In the genomic region with DNA sequence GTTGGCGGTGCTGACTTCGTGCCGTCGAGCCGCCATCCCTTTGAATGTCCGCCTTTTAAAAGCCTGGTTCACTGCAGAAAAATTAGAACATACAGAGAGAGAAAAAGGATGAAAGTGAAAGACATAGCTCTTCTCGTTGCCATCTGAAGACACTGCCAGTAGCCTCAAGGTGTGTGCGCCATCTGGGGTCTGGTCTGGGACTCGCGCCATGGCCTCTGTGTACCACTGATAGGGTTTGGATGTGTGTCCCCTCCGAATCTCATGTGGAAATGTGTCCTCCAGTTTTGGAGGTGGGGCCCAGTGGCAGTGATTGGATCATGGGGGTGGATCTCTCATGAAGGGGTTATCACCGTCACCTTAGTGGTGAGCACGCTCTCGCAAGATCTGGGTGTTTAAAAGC, we compare ENCODE assay signal across 20 cellular contexts. TPM values are rescaled to one million over a fixed set of nuclear protein-coding genes. Genes with fewer than 3 reads are reported as not detected.
A peak's percentile ranks its signal among the peaks of the same experiment; 100 is the strongest.
DNase-seq lines count a peak whose midpoint lies in the region; ATAC-seq and TF ChIP-seq lines count a peak whose summit lies in the region.
"Had no signal": no experiment of that assay in that cellular context is flagged by ENCODE, and none has a peak within 500 bp of the region (broad histone marks: within the 10 kb centered on the region; RNA-seq: fewer than 3 reads in every experiment).

No MANE protein-coding gene starts in this region.

- 0 out of 2 replicates have a peak, but pooled peaks cover 5% of the 10 kb centered on the region for H3K79me2 ChIP-seq in OCI-LY7 (ENCODE audit: insufficient read depth, low read depth, low read length)

- WGBS in right cardiac atrium = 82% methylated on average over 14 of the region's 14 CpGs

- H3K27ac Mint-ChIP-seq in type B pancreatic cell = peak overlapping the region; percentile 63
- H3K27ac Mint-ChIP-seq: activated CD4-positive, alpha-beta memory T cell treated with anti-CD3 and anti-CD28 coated beads for 36 hours; activated T-helper 1 cell treated with anti-CD3 and anti-CD28 coated beads, Interleukin-12 subunit alpha, Interleukin-12 subunit beta, Interleukin-2, Interleukin-4 antibody, amounts not matched to agents 30 ng/mL and 10 ng/mL and 1 ng/mL, durations not matched to agents 14 hours and 24 hours and 36 hours; dendritic cell treated with granulocyte-macrophage colony-stimulating factor and Interleukin-4, amounts not matched to agents 40 ng/mL and 50 ng/mL, for 4 days had no signal

- peak overlapping the region; percentile 22 for H3K4me3 Mint-ChIP-seq in type B pancreatic cell
- H3K4me3 Mint-ChIP-seq: activated CD4-positive, alpha-beta memory T cell treated with anti-CD3 and anti-CD28 coated beads for 36 hours; activated T-helper 1 cell treated with anti-CD3 and anti-CD28 coated beads, Interleukin-12 subunit alpha, Interleukin-12 subunit beta, Interleukin-2, Interleukin-4 antibody, amounts not matched to agents 30 ng/mL and 10 ng/mL and 1 ng/mL, durations not matched to agents 14 hours and 24 hours and 36 hours; dendritic cell treated with granulocyte-macrophage colony-stimulating factor and Interleukin-4, amounts not matched to agents 40 ng/mL and 50 ng/mL, for 4 days had no signal

- H3K4me2 ChIP-seq in OCI-LY7 (ENCODE audit: low read length) = no peak overlapping the region

- H3K4me1 ChIP-seq in OCI-LY7 (ENCODE audit: insufficient read depth, low read length, poor library complexity, severe bottlenecking) (no peaks in the 10 kb centered on the region), right cardiac atrium (ENCODE audit: control insufficient read depth, insufficient read depth, low read length) (peaks cover 12% of the 10 kb centered on the region)

- peaks cover 9% of the 10 kb centered on the region for H3K36me3 Mint-ChIP-seq in type B pancreatic cell

- H2AFZ ChIP-seq in OCI-LY7 (ENCODE audit: low read length) = no peak overlapping the region

- BruUV-seq in OCI-LY7 (replicated peaks; lab: Mats Ljungman, UMichigan) = no TSS peak

- H3K27ac ChIP-seq in OCI-LY7 (ENCODE audit: low read depth, low read length, poor library complexity, severe bottlenecking) = no peak overlapping the region
- H3K27ac ChIP-seq in right cardiac atrium (ENCODE audit: low read length) = peak overlapping the region; percentile 55
- H3K27ac ChIP-seq: epithelial cell of prostate, neutrophil, thoracic aorta had no signal

- CTCF ChIA-PET in OCI-LY7 (lab: Charles Lee; ENCODE audit: unreplicated experiment) = interaction anchor here (0.6 kb wide), 1 partner anchor 12 kb away, joined by 3 read pairs; no protein-coding TSS in a partner anchor

- H3K9me3 ChIP-seq in OCI-LY7 (ENCODE audit: low read length) = no peaks in the 10 kb centered on the region; the same call in 1 of the 2 replicates
- H3K9me3 ChIP-seq in right cardiac atrium (ENCODE audit: control insufficient read depth, low read length) = no peaks in the 10 kb centered on the region
- H3K9me3 ChIP-seq: neutrophil, thoracic aorta had no signal

- H3K27me3 ChIP-seq in right cardiac atrium (ENCODE audit: control insufficient read depth, insufficient read depth) = no peaks in the 10 kb centered on the region
- H3K27me3 ChIP-seq: neutrophil had no signal

- peak; percentile 27 for DNase-seq in stimulated activated CD4-positive, alpha-beta T cell treated with anti-CD3 and anti-CD28 coated beads, Interleukin-15, amount 100 ng/mL, for 24 hours
- no peak for DNase-seq in stimulated activated CD4-positive, alpha-beta T cell treated with anti-CD3 and anti-CD28 coated beads, Interleukin-2, amount 100 ng/mL, for 48 hours
- peak; percentile 25 for DNase-seq in OCI-LY7 (ENCODE audit: low spot score)
- DNase-seq in right cardiac atrium = no peak
- DNase-seq in type B pancreatic cell (ENCODE audit: extremely low spot score, unreplicated experiment) = no peak
- DNase-seq in kidney glomerular epithelial cell (lab: John Stamatoyannopoulos, UW) = no peak
- DNase-seq: activated CD4-positive, alpha-beta memory T cell treated with anti-CD3 and anti-CD28 coated beads for 36 hours; IMR-90; mesenchymal stem cell; MV-4-11; NCI-H2029 treated with DMSO at 0.1 percent for 48 hours; NCI-H69 had no signal

- POLR2A ChIA-PET in OCI-LY7 (lab: Charles Lee) = no interaction called here

- intact Hi-C loops in OCI-LY7 (cut with micrococcal nuclease; ENCODE audit: unreplicated experiment) (no loop called here), right cardiac atrium (cut with DNase I) (no loop called here)

- no peaks in the 10 kb centered on the region for H3K27me3 Mint-ChIP-seq in type B pancreatic cell
- H3K27me3 Mint-ChIP-seq: activated CD4-positive, alpha-beta memory T cell treated with anti-CD3 and anti-CD28 coated beads for 36 hours; dendritic cell treated with granulocyte-macrophage colony-stimulating factor and Interleukin-4, amounts not matched to agents 40 ng/mL and 50 ng/mL, for 4 days had no signal

- no peak for ATAC-seq in right cardiac atrium
- ATAC-seq in GM21381 (IDR thresholded peaks at IDR 0.05; ENCODE audit: unreplicated experiment) = no peak
- no peak for ATAC-seq in HG03025 (IDR thresholded peaks at IDR 0.05; ENCODE audit: low FRiP score, unreplicated experiment)
- ATAC-seq: sciatic nerve had no signal

- H3K36me3 ChIP-seq in OCI-LY7 (ENCODE audit: insufficient read depth, low read length) = peaks cover 30% of the 10 kb centered on the region
- H3K36me3 ChIP-seq: thoracic aorta had no signal

- H4K20me1 ChIP-seq in OCI-LY7 (ENCODE audit: insufficient read depth, low read length) = no peaks in the 10 kb centered on the region

- TF ChIP-seq CTCF in OCI-LY7 (conservative IDR thresholded peaks at IDR 0.05; ENCODE audit: low read length) (peak; percentile 45; the same call in 1 of the 2 replicates), type B pancreatic cell (conservative IDR thresholded peaks at IDR 0.05) (no peak)

- H3K4me3 ChIP-seq in OCI-LY7 (ENCODE audit: low read depth, low read length, poor library complexity, severe bottlenecking) (no peak overlapping the region), right cardiac atrium (ENCODE audit: low read length) (no peak overlapping the region)
- H3K4me3 ChIP-seq: thoracic aorta had no signal

- peaks cover 27% of the 10 kb centered on the region for H3K4me1 Mint-ChIP-seq in type B pancreatic cell (ENCODE audit: unreplicated experiment)

- no peaks in the 10 kb centered on the region for H3K9me3 Mint-ChIP-seq in type B pancreatic cell

- no peaks in the 10 kb centered on the region for H3K9me2 ChIP-seq in OCI-LY7 (ENCODE audit: insufficient read depth, low read length)

RNA-seq across cellular contexts. Expression of a gene that starts 15.5 kb away (rescaled TPM):
- 30.9 and 32.4 TPM in 2 replicates for total RNA-seq in OCI-LY7 (2014; rRNA removed; shearing (Covaris generic))
- 56.2 and 66.6 TPM in 2 replicates for total RNA-seq in OCI-LY7 (2022)
- total RNA-seq in right cardiac atrium = 10 to 100 TPM; 70.8 to 99.8 (median 92.5) TPM
- 40.3 TPM for polyA plus RNA-seq in right cardiac atrium
- total RNA-seq in type B pancreatic cell (ENCODE audit: low replicate concordance) = 101 and 112 TPM in 2 replicates

Comparison
In these comparisons a context has a peak if more than half of its experiments do, and no peak if none do; other contexts are left out.
1. DNase-seq: peak in stimulated activated CD4-positive, alpha-beta T cell treated with anti-CD3 and anti-CD28 coated beads, Interleukin-15, amount 100 ng/mL, for 24 hours (single experiment) and OCI-LY7 (single experiment); none in stimulated activated CD4-positive, alpha-beta T cell treated with anti-CD3 and anti-CD28 coated beads, Interleukin-2, amount 100 ng/mL, for 48 hours (0 of 2), right cardiac atrium (0 of 3), type B pancreatic cell (single experiment) and kidney glomerular epithelial cell (single experiment).